8 cellular contexts compared by ENCODE assay signal in the genomic region with DNA sequence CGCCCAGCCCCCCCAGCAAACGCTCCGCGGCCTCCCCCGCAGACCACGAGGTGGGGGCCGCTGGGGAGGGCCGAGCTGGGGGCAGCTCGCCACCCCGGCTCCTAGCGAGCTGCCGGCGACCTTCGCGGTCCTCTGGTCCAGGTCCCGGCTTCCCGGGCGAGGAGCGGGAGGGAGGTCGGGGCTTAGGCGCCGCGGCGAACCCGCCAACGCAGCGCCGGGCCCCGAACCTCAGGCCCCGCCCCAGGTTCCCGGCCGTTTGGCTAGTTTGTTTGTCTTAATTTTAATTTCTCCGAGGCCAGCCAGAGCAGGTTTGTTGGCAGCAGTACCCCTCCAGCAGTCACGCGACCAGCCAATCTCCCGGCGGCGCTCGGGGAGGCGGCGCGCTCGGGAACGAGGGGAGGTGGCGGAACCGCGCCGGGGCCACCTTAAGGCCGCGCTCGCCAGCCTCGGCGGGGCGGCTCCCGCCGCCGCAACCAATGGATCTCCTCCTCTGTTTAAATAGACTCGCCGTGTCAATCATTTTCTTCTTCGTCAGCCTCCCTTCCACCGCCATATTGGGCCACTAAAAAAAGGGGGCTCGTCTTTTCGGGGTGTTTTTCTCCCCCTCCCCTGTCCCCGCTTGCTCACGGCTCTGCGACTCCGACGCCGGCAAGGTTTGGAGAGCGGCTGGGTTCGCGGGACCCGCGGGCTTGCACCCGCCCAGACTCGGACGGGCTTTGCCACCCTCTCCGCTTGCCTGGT. TPM values are rescaled to one million over a fixed set of nuclear protein-coding genes. Genes with fewer than 3 reads are reported as not detected.
A peak's percentile ranks its signal among the peaks of the same experiment; 100 is the strongest.
DNase-seq lines count a peak whose midpoint lies in the region; ATAC-seq and TF ChIP-seq lines count a peak whose summit lies in the region.

Gene CDKN1B (plus strand): TSS at position 524 of the 741 bp plus-strand sequence. CDS start 472 bp downstream, outside the sequence.

- intact Hi-C loops in lower lobe of right lung (cut with DNase I) = no loop called here

- no peak for TF ChIP-seq CTCF in C4-2B (conservative IDR thresholded peaks at IDR 0.05)
- no peak for TF ChIP-seq CTCF in lower lobe of right lung (IDR thresholded peaks at IDR 0.05)

- peak within 1 kb of the TSS; percentile 96 for H3K4me3 ChIP-seq in ectodermal cell (ENCODE audit: insufficient read depth, low read depth, low read length)
- peak within 1 kb of the TSS; percentile 91 for H3K4me3 ChIP-seq in lower lobe of right lung

- H3K4me1 ChIP-seq in ectodermal cell (ENCODE audit: control insufficient read depth, insufficient read depth, low read length) (peaks cover 34% of the 10 kb centered on the region), lower lobe of right lung (peaks cover 56% of the 10 kb centered on the region)

- H3K27me3 ChIP-seq in ectodermal cell (ENCODE audit: control insufficient read depth, insufficient read depth, low read length, poor library complexity, severe bottlenecking) = no peaks in the 10 kb centered on the region
- no peaks in the 10 kb centered on the region for H3K27me3 ChIP-seq in lower lobe of right lung (ENCODE audit: low read depth)

- DNase-seq in HS-5 (ENCODE audit: low read depth) (peak; percentile 78), NK-92 (lab: John Stamatoyannopoulos, UW; ENCODE audit: unreplicated experiment) (peak; percentile 24), lower lobe of right lung (peak; percentile 96)
- DNase-seq in activated CD8-positive, alpha-beta memory T cell treated with anti-CD3 and anti-CD28 coated beads for 1 hour (ENCODE audit: extremely low read depth in 1 of 2, low read depth in 1 of 2) = peak; percentile 50 to 69
- DNase-seq in stimulated activated CD4-positive, alpha-beta T cell treated with anti-CD3 and anti-CD28 coated beads, Interleukin-4, amount 100 ng/mL, for 48 hours (ENCODE audit: low read depth in 2 of 2) = peak; percentile 69 to 79

- H3K36me3 ChIP-seq in ectodermal cell (ENCODE audit: control insufficient read depth, insufficient read depth, low read length) (peaks cover 10% of the 10 kb centered on the region), lower lobe of right lung (peaks cover 26% of the 10 kb centered on the region)

- H3K9me3 ChIP-seq in ectodermal cell (ENCODE audit: control insufficient read depth, low read length) (no peaks in the 10 kb centered on the region), lower lobe of right lung (no peaks in the 10 kb centered on the region)

- WGBS in ectodermal cell, 2 experiments = 0% methylated on average over 78 of the region's 78 CpGs

- ATAC-seq in GM19455 (IDR thresholded peaks at IDR 0.05; ENCODE audit: unreplicated experiment) = peak; percentile 43
- peak; percentile 95 to 96 for ATAC-seq in lower lobe of right lung

- H3K27ac ChIP-seq in C4-2B (peak within 1 kb of the TSS; percentile 99), ectodermal cell (ENCODE audit: insufficient read depth, low read depth, low read length, poor library complexity, severe bottlenecking) (peak within 1 kb of the TSS; percentile 62), lower lobe of right lung (peak within 1 kb of the TSS; percentile 99)

RNA-seq across cellular contexts. Expression of gene CDKN1B, which starts in this region (rescaled TPM):
- polyA plus RNA-seq in ectodermal cell (2013, experiment 1 of 4) = 52.6 TPM
- 48.3 TPM for polyA plus RNA-seq in ectodermal cell (2013, experiment 2 of 4)
- 44.7 TPM for polyA plus RNA-seq in ectodermal cell (2013, experiment 3 of 4)
- polyA plus RNA-seq in ectodermal cell (2013, experiment 4 of 4) = 45.3 TPM
- 57.7 TPM for total RNA-seq in lower lobe of right lung

Comparison
In these comparisons a context has a peak if more than half of its experiments do, and no peak if none do; other contexts are left out.
1. Peak in every context shown above with its lines: DNase-seq, ATAC-seq, H3K4me3 ChIP-seq and H3K27ac ChIP-seq.
2. DNase-seq: peak in every context shown above with its lines; median percentile 96 in lower lobe of right lung; 78 in HS-5; 74 in stimulated activated CD4-positive, alpha-beta T cell treated with anti-CD3 and anti-CD28 coated beads, Interleukin-4, amount 100 ng/mL, for 48 hours; 60 in activated CD8-positive, alpha-beta memory T cell treated with anti-CD3 and anti-CD28 coated beads for 1 hour; 24 in NK-92.